Comparison of ENCODE assay signal across 10 cellular contexts in genomic region chr1:24412408-24412807, GRCh38. TPM values are rescaled to one million over a fixed set of nuclear protein-coding genes. Genes with fewer than 3 reads are reported as not detected.
DNase-seq lines count a peak whose midpoint lies in the region; ATAC-seq, FAIRE-seq and TF ChIP-seq lines count a peak whose summit lies in the region.
"Had no signal": no experiment of that assay in that cellular context is flagged by ENCODE, and none has a peak within 500 bp of the region (broad histone marks: within the 10 kb centered on the region; RNA-seq: fewer than 3 reads in every experiment).

No MANE protein-coding gene starts in this region.

- H3K36me3 Mint-ChIP-seq in activated T-helper 2 cell treated with anti-CD3 and anti-CD28 coated beads, Interferon-gamma antibody, Interleukin-2, Interleukin-4, amounts not matched to agents 10 μg/mL and 5 μg/mL and 100 μg/mL, durations not matched to agents 14 hours and 24 hours and 36 hours (ENCODE audit: low read depth), result peaks cover 4% of the 10 kb centered on the region

- POLR2A ChIA-PET in HCT116 (lab: Charles Lee), result no interaction called here

- TF ChIP-seq POLR2A in HCT116 (IDR thresholded peaks at IDR 0.05; ENCODE audit: borderline replicate concordance, extremely low read depth, insufficient read depth, insufficient read length), result no peak

- CTCF ChIA-PET in HCT116 (lab: Charles Lee), result interaction anchor here (1.0 to 1.8 kb wide), 2 partner anchors 21 to 213 kb away, joined by 4 to 10 read pairs; no protein-coding TSS in a partner anchor

- no TSS peak for BruUV-seq in HCT116 (replicated peaks; lab: Mats Ljungman, UMichigan)

- DNase-seq in HCT116 (ENCODE audit: low read depth, low spot score), result no peak
- DNase-seq in activated T-helper 2 cell treated with anti-CD3 and anti-CD28 coated beads, Interferon-gamma antibody, Interleukin-2, Interleukin-4, amounts not matched to agents 10 μg/mL and 5 μg/mL and 100 μg/mL, durations not matched to agents 14 hours and 24 hours and 36 hours (ENCODE audit: low spot score), result no peak
- DNase-seq in keratinocyte (ENCODE audit: low read depth, low spot score), result no peak
- DNase-seq in NCI-H524 treated with DMSO at 0.1 percent for 48 hours (lab: John Stamatoyannopoulos, UW), result no peak
- DNase-seq in NCI-H2107 treated with DMSO at 0.1 percent for 48 hours (lab: John Stamatoyannopoulos, UW; ENCODE audit: unreplicated experiment), result no peak
- DNase-seq in activated gamma-delta T cell (lab: John Stamatoyannopoulos, UW), result no peak
- DNase-seq: NCI-H1694 treated with DMSO at 0.1 percent for 48 hours had no signal

- no peaks in the 10 kb centered on the region for H3K27me3 Mint-ChIP-seq in activated T-helper 2 cell treated with anti-CD3 and anti-CD28 coated beads, Interferon-gamma antibody, Interleukin-2, Interleukin-4, amounts not matched to agents 10 μg/mL and 5 μg/mL and 100 μg/mL, durations not matched to agents 14 hours and 24 hours and 36 hours (ENCODE audit: low read depth)

- no peak for ATAC-seq in HCT116
- ATAC-seq in HG02610 (IDR thresholded peaks at IDR 0.05; ENCODE audit: unreplicated experiment), result no peak

- dilution Hi-C loops in keratinocyte (cut with MboI; ENCODE audit: extremely low pct_ligation_motif_present, low sequenced_read_pairs), result no loop called here

- H3K27ac ChIP-seq in ACC112 (ENCODE audit: low read depth, low read length), result peak overlapping the region; percentile 44; the same call in 1 of the 2 replicates
- H3K27ac ChIP-seq in HCT116 (ENCODE audit: low read depth, low read length), result no peak overlapping the region
- peak overlapping the region; percentile 92 for H3K27ac ChIP-seq in keratinocyte (ENCODE audit: control insufficient read depth, insufficient read depth, low read length)

- H3K4me3 ChIP-seq in ACC112 (ENCODE audit: low read depth, low read length), result peak overlapping the region; percentile 85
- peak overlapping the region; percentile 74 to 81; a peak in 3 of 4 replicates for H3K4me3 ChIP-seq in HCT116 (replicated peaks in 1 of 2; ENCODE audit: low read depth in 1 of 2, low read length in 2 of 2)
- peak overlapping the region; percentile 70 to 91 (median 79) for H3K4me3 ChIP-seq in keratinocyte (ENCODE audit: control insufficient read depth in 2 of 3, extremely low read depth in 1 of 3, insufficient read depth in 2 of 3, low read depth in 1 of 3, low read length in 3 of 3)

- H3K36me3 ChIP-seq in ACC112 (ENCODE audit: insufficient read depth, low read length) (peaks cover 8% of the 10 kb centered on the region; the same call in 1 of the 2 replicates), HCT116 (ENCODE audit: control insufficient read depth in 1 of 2, insufficient read depth in 2 of 2, low read length in 2 of 2) (no peaks in the 10 kb centered on the region), keratinocyte (ENCODE audit: control insufficient read depth in 2 of 2, extremely low read depth in 1 of 2, insufficient read depth in 2 of 2, low read length in 2 of 2) (peaks cover 0 to 5% of the 10 kb centered on the region in 2 experiments)

- H3K9me3 ChIP-seq in HCT116 (ENCODE audit: control insufficient read depth in 1 of 2, insufficient read depth in 1 of 2, low read depth in 1 of 2, low read length in 2 of 2) (no peaks in the 10 kb centered on the region), keratinocyte (ENCODE audit: control insufficient read depth, low read depth, low read length) (peaks cover 2% of the 10 kb centered on the region)

- H3K9me2 ChIP-seq in HCT116 (ENCODE audit: insufficient read depth), result no peaks in the 10 kb centered on the region

- H3K9me1 ChIP-seq in keratinocyte (ENCODE audit: control insufficient read depth, extremely low read depth, insufficient read depth, low read length), result peaks cover 2% of the 10 kb centered on the region

- TF ChIP-seq CTCF in HCT116 (IDR thresholded peaks at IDR 0.05 in 2 of 3, conservative IDR thresholded peaks at IDR 0.05 in 1 of 3; ENCODE audit: borderline replicate concordance in 1 of 3, insufficient read depth in 1 of 3, low read depth in 2 of 3, low read length in 2 of 3) (no peak), keratinocyte (optimal IDR thresholded peaks at IDR 0.05 in 1 of 3, IDR thresholded peaks at IDR 0.05 in 1 of 3, conservative IDR thresholded peaks at IDR 0.05 in 1 of 3; ENCODE audit: extremely low read depth in 1 of 3, insufficient read depth in 2 of 3, low read length in 3 of 3) (no peak)

- no peak for TF ChIP-seq RAD21 in HCT116 (IDR thresholded peaks at IDR 0.05; ENCODE audit: low read depth)

- H2AFZ ChIP-seq in ACC112 (ENCODE audit: low read length, unreplicated experiment) (peak overlapping the region; percentile 92), HCT116 (ENCODE audit: low read depth, low read length, poor library complexity, severe bottlenecking) (no peak overlapping the region), keratinocyte (ENCODE audit: control insufficient read depth, low read length) (no peak overlapping the region)

- intact Hi-C loops in HCT116 (cut with micrococcal nuclease), result loop anchor here (10.0 kb wide), 1 partner anchor 112 kb away; no protein-coding TSS in a partner anchor
- intact Hi-C loops in activated T-helper 2 cell treated with anti-CD3 and anti-CD28 coated beads, Interferon-gamma antibody, Interleukin-2, Interleukin-4, amounts not matched to agents 10 μg/mL and 5 μg/mL and 100 μg/mL, durations not matched to agents 14 hours and 24 hours and 36 hours (cut with micrococcal nuclease), result loop anchor here (2.0 to 5.0 kb wide), 2 partner anchors 220 to 230 kb away; partner anchors contain the start of gene SRRM1

- H3K4me1 Mint-ChIP-seq in activated T-helper 2 cell treated with anti-CD3 and anti-CD28 coated beads, Interferon-gamma antibody, Interleukin-2, Interleukin-4, amounts not matched to agents 10 μg/mL and 5 μg/mL and 100 μg/mL, durations not matched to agents 14 hours and 24 hours and 36 hours (ENCODE audit: low read depth), result peaks cover 34% of the 10 kb centered on the region

- H3K4me1 ChIP-seq in ACC112 (ENCODE audit: control insufficient read depth, insufficient read depth, low read length, unreplicated experiment) (peaks cover 47% of the 10 kb centered on the region), HCT116 (ENCODE audit: control insufficient read depth in 1 of 2, insufficient read depth in 2 of 2, low read length in 2 of 2) (peaks cover 29 to 73% of the 10 kb centered on the region in 2 experiments), keratinocyte (ENCODE audit: control insufficient read depth, extremely low read depth, insufficient read depth, low read length) (peaks cover 55% of the 10 kb centered on the region)

- peak overlapping the region; percentile 82; the same call in 1 of the 2 replicates for H3K9ac ChIP-seq in HCT116 (ENCODE audit: low read length)
- peak overlapping the region; percentile 94 for H3K9ac ChIP-seq in keratinocyte (ENCODE audit: control insufficient read depth, extremely low read depth, insufficient read depth, low read length)

- no peak for FAIRE-seq in keratinocyte (lab: Jason Lieb, UNC)
- FAIRE-seq: islet of Langerhans had no signal

- H3K27me3 ChIP-seq in ACC112 (ENCODE audit: insufficient read depth, low read length), result no peaks in the 10 kb centered on the region
- H3K27me3 ChIP-seq in HCT116 (ENCODE audit: insufficient read depth, low read length), result no peaks in the 10 kb centered on the region
- no peaks in the 10 kb centered on the region for H3K27me3 ChIP-seq in keratinocyte (ENCODE audit: control insufficient read depth, extremely low read depth, insufficient read depth, low read length)

- peaks cover 14% of the 10 kb centered on the region for H3K79me2 ChIP-seq in ACC112 (ENCODE audit: control insufficient read depth, insufficient read depth, low read length, unreplicated experiment)
- no peaks in the 10 kb centered on the region for H3K79me2 ChIP-seq in HCT116 (ENCODE audit: insufficient read depth, low read length)
- H3K79me2 ChIP-seq in keratinocyte (ENCODE audit: control insufficient read depth, insufficient read depth, low read length), result peaks cover 24% of the 10 kb centered on the region

- RAD21 ChIA-PET in HCT116 (lab: Charles Lee; ENCODE audit: low non-redundant PET in 1 of 2, low total read pairs in 2 of 2, uncharacterized antibody in 2 of 2, unreplicated experiment in 2 of 2), result no interaction called here

- H3K27ac Mint-ChIP-seq in activated T-helper 2 cell treated with anti-CD3 and anti-CD28 coated beads, Interferon-gamma antibody, Interleukin-2, Interleukin-4, amounts not matched to agents 10 μg/mL and 5 μg/mL and 100 μg/mL, durations not matched to agents 14 hours and 24 hours and 36 hours, result no peak overlapping the region

- H3K9me3 Mint-ChIP-seq in activated T-helper 2 cell treated with anti-CD3 and anti-CD28 coated beads, Interferon-gamma antibody, Interleukin-2, Interleukin-4, amounts not matched to agents 10 μg/mL and 5 μg/mL and 100 μg/mL, durations not matched to agents 14 hours and 24 hours and 36 hours, result peaks cover 7% of the 10 kb centered on the region

- H4K20me1 ChIP-seq in HCT116 (ENCODE audit: insufficient read depth) (no peaks in the 10 kb centered on the region), keratinocyte (ENCODE audit: control insufficient read depth, extremely low read depth, insufficient read depth, low read length) (no peaks in the 10 kb centered on the region)

- H3K4me2 ChIP-seq in HCT116 (ENCODE audit: low read length) (peak overlapping the region; percentile 96), keratinocyte (ENCODE audit: control insufficient read depth, extremely low read depth, insufficient read depth, low read depth, low read length) (peak overlapping the region; percentile 75)

- H3K4me3 Mint-ChIP-seq in activated T-helper 2 cell treated with anti-CD3 and anti-CD28 coated beads, Interferon-gamma antibody, Interleukin-2, Interleukin-4, amounts not matched to agents 10 μg/mL and 5 μg/mL and 100 μg/mL, durations not matched to agents 14 hours and 24 hours and 36 hours (ENCODE audit: low read depth), result peak overlapping the region; percentile 86

RNA-seq across cellular contexts. Expression of gene STPG1, which starts 1.2 kb away (rescaled TPM):
- 13.4 TPM for total RNA-seq in HCT116 (2021; ENCODE audit: unreplicated experiment)
- 8.2 and 10.3 TPM in 2 replicates for polyA plus RNA-seq in HCT116 (2012)
- total RNA-seq in activated T-helper 2 cell treated with anti-CD3 and anti-CD28 coated beads, Interferon-gamma antibody, Interleukin-2, Interleukin-4, amounts not matched to agents 10 μg/mL and 5 μg/mL and 100 μg/mL, durations not matched to agents 14 hours and 24 hours and 36 hours, result 4.9 and 6.0 TPM in 2 replicates
- polyA plus RNA-seq in keratinocyte, result 15.3 to 16.9 TPM (median 16.6 TPM) in 3 replicates
- polyA plus RNA-seq in keratinocyte (2011; ENCODE audit: low read depth), result 6.5 TPM
- 14.6 and 19.3 TPM in 2 replicates for polyA plus RNA-seq in keratinocyte (2011; cell fraction: cytosol; rRNA removed)
- 20.6 TPM in 2 replicates for polyA plus RNA-seq in keratinocyte (2011; cell fraction: nucleus; rRNA removed)
- polyA plus RNA-seq in keratinocyte (2012; ENCODE audit: low replicate concordance), result 8.2 and 12.3 TPM in 2 replicates
- polyA minus RNA-seq in keratinocyte, result 8.8 to 12.6 TPM (median 10.7 TPM) in 3 replicates
- 3.6 TPM for polyA minus RNA-seq in keratinocyte (2011; cell fraction: cytosol; rRNA and poly(A)+ RNA removed)
- polyA minus RNA-seq in keratinocyte (2011; cell fraction: nucleus; rRNA and poly(A)+ RNA removed), result 9.4 and 16.4 TPM in 2 replicates

RNA-seq across cellular contexts. Expression of gene NIPAL3, which starts 3.2 kb away (rescaled TPM):
- total RNA-seq in HCT116 (2021; ENCODE audit: unreplicated experiment), result 16.6 TPM
- 16.1 and 18.9 TPM in 2 replicates for polyA plus RNA-seq in HCT116 (2012)
- total RNA-seq in activated T-helper 2 cell treated with anti-CD3 and anti-CD28 coated beads, Interferon-gamma antibody, Interleukin-2, Interleukin-4, amounts not matched to agents 10 μg/mL and 5 μg/mL and 100 μg/mL, durations not matched to agents 14 hours and 24 hours and 36 hours, result 24.6 and 28.6 TPM in 2 replicates
- polyA plus RNA-seq in keratinocyte, result 30.5 to 42.1 TPM (median 37.3 TPM) in 3 replicates
- 12.9 TPM for polyA plus RNA-seq in keratinocyte (2011; ENCODE audit: low read depth)
- polyA plus RNA-seq in keratinocyte (2011; cell fraction: cytosol; rRNA removed), result 39.1 and 42.7 TPM in 2 replicates
- polyA plus RNA-seq in keratinocyte (2011; cell fraction: nucleus; rRNA removed), result 54.2 and 56.5 TPM in 2 replicates
- polyA plus RNA-seq in keratinocyte (2012; ENCODE audit: low replicate concordance), result 19.2 and 29.1 TPM in 2 replicates
- 56.5 to 63.8 TPM (median 61.9 TPM) in 3 replicates for polyA minus RNA-seq in keratinocyte
- 43.9 TPM for polyA minus RNA-seq in keratinocyte (2011; cell fraction: cytosol; rRNA and poly(A)+ RNA removed)
- polyA minus RNA-seq in keratinocyte (2011; cell fraction: nucleus; rRNA and poly(A)+ RNA removed), result 51.6 and 76.6 TPM in 2 replicates
